1 cellular context compared by ENCODE assay signal in genomic region chr20:18005170-18005989, GRCh38.
TF ChIP-seq lines count a peak whose summit lies in the region.

No MANE protein-coding gene starts in this region.

TF ChIP-seq in H1, 55 proteins besides CTCF, POLR2A, EP300 and RAD21:
- TF ChIP-seq TCF12 (IDR thresholded peaks at IDR 0.05; ENCODE audit: low read depth, low read length) (0 out of 2 replicates have a peak, but pooled peaks have one; percentile 71), ATF3 (IDR thresholded peaks at IDR 0.05; ENCODE audit: insufficient read depth, low read depth, low read length) (no peak), NANOG (IDR thresholded peaks at IDR 0.05; ENCODE audit: insufficient read depth, low read depth, low read length, poor library complexity, severe bottlenecking) (peak; percentile 95)
